ENCODE assay signal across 1 cellular context in genomic region chr7:157707983-157708720, GRCh38.
TF ChIP-seq lines count a peak whose summit lies in the region.

No MANE protein-coding gene starts in this region.

TF ChIP-seq in SK-N-SH treated with all-trans-retinoic acid at 6 μM for 48 hours, 23 proteins besides CTCF, POLR2A, EP300 and RAD21 (continued from another document):
- no peak for TF ChIP-seq PATZ1 (CRISPR knock-in tag; IDR thresholded peaks at IDR 0.05; ENCODE audit: borderline replicate concordance)
